8 cellular contexts compared by ENCODE assay signal in the genomic region with DNA sequence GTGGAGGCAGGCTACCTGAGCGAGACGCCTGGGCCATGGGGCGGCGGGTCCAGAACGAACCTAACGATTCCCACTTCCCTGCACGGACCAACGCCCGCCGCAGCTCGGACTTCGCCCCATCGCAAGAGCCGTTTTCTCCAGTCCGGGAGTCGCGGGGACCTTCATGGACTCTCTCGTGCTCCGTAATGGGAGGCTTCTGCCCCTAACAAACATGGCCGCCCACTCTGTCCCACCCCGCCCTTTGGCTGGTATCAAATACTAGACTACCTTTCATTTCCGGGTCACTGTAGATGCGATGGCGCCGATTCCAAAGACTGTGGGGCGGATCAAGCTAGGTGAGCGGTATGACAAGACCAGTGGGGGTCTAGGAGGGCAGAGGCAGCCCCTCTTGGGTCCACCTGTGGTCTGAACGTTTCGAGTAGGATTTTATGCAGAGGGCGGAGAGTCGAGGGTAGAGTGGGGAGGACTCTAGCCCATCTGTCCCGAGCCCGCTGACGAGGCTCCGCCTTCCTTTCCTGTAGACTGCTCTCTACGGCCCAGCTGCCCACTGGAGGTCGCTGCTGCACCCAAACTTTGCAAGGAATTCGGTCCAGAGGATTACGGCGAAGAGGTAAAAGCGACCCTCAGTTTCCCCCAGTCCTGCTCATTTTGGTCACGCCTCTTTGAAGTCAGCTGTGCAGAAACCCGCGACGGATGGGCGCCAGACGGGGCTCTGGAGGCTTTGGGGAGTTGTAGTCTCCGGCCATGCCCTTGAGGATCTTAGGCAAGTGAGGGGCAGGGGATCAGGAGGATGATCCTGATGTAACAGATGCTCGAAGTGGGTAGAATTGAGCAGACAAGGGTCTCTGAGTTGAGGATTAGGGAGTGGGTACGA. TPM values are rescaled to one million over a fixed set of nuclear protein-coding genes. Genes with fewer than 3 reads are reported as not detected.
DNase-seq lines count a peak whose midpoint lies in the region; ATAC-seq and TF ChIP-seq lines count a peak whose summit lies in the region.

A gene with protein sequence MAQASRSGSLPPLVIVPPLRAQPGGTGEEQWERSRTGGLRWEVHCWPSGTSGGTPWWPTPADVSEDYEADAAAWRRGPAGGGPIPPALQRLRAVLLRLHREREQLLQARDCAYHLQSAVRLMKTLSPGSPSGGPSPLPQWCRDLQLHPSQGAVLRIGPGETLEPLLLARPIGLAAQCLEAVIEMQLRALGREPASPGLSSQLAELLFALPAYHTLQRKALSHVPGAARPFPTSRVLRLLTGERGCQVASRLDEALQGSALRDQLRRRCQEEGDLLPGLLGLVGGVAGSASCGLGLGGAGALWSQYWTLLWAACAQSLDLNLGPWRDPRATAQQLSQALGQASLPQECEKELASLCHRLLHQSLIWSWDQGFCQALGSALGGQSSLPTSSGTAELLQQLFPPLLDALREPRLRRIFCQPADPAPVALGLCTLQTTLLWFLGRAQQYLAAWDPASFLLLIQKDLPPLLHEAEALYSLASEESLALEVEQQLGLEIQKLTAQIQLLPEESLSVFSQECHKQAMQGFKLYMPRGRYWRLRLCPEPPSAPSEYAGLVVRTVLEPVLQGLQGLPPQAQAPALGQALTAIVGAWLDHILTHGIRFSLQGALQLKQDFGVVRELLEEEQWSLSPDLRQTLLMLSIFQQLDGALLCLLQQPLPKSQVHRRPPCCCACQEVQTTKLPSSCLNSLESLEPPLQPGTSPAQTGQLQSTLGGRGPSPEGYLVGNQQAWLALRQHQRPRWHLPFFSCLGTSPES (minus strand): TSS at position 198 of the 874 bp plus-strand sequence. CDS start 161 bp downstream, at position 37.
A gene (plus strand): TSS at position 281 of the 874 bp plus-strand sequence. CDS start 15 bp downstream, at position 296.

- peaks cover 28 to 65% (median 47%) of the 10 kb centered on the region in 11 experiments; a peak in 21 of 22 replicates for H3K36me3 ChIP-seq in BLaER1 treated with 17β-estradiol and CSF1 and Interleukin-3, amounts not matched to agents 10 nM and 100 nM
- H3K36me3 ChIP-seq in left lung, result peaks cover 0 to 38% of the 10 kb centered on the region in 2 donors

- no peaks in the 10 kb centered on the region for H3K27me3 ChIP-seq in BLaER1 treated with 17β-estradiol and CSF1 and Interleukin-3, amounts not matched to agents 10 nM and 100 nM
- H3K27me3 ChIP-seq in left lung, result no peaks in the 10 kb centered on the region

- peak within 1 kb of the TSS; percentile 93 to 100 (median 97) for H3K4me2 ChIP-seq in BLaER1 treated with 17β-estradiol and CSF1 and Interleukin-3, amounts not matched to agents 10 nM and 100 nM

- H3K9ac ChIP-seq in BLaER1 treated with 17β-estradiol and CSF1 and Interleukin-3, amounts not matched to agents 10 nM and 100 nM, result peak within 1 kb of the TSS; percentile 81 to 94 (median 87)

- peak within 1 kb of the TSS; percentile 52 to 92 (median 87); a peak in 21 of 22 replicates for H3K27ac ChIP-seq in BLaER1 treated with 17β-estradiol and CSF1 and Interleukin-3, amounts not matched to agents 10 nM and 100 nM
- H3K27ac ChIP-seq in coronary artery, result peak within 1 kb of the TSS; percentile 86 to 96
- peak within 1 kb of the TSS; percentile 89 to 94 for H3K27ac ChIP-seq in left lung

- intact Hi-C loops in left lung (cut with DNase I), result loop anchor here in 1 of 2 donors (5.0 kb wide), 1 partner anchor 104 kb away; no protein-coding TSS in a partner anchor

- H3K4me1 ChIP-seq in BLaER1 treated with 17β-estradiol and CSF1 and Interleukin-3, amounts not matched to agents 10 nM and 100 nM, result peaks cover 31 to 47% (median 41%) of the 10 kb centered on the region in 10 experiments
- H3K4me1 ChIP-seq in left lung, result peaks cover 19 to 44% of the 10 kb centered on the region in 2 donors

- peak; percentile 77 for TF ChIP-seq CTCF in coronary artery (IDR thresholded peaks at IDR 0.05)
- TF ChIP-seq CTCF in left lung (IDR thresholded peaks at IDR 0.05), result peak; percentile 65 to 89

- ATAC-seq in HG03442 (IDR thresholded peaks at IDR 0.05; ENCODE audit: unreplicated experiment) (peak; percentile 84), left lung (peak; percentile 97)

- peaks cover 0 to 18% (median 9%) of the 10 kb centered on the region in 11 experiments; a peak in 13 of 22 replicates for H4K20me1 ChIP-seq in BLaER1 treated with 17β-estradiol and CSF1 and Interleukin-3, amounts not matched to agents 10 nM and 100 nM

- H3K4me3 ChIP-seq in BLaER1 treated with 17β-estradiol and CSF1 and Interleukin-3, amounts not matched to agents 10 nM and 100 nM, result peak within 1 kb of the TSS; percentile 73 to 94 (median 83)
- peak within 1 kb of the TSS; percentile 80 for H3K4me3 ChIP-seq in coronary artery
- H3K4me3 ChIP-seq in left lung, result peak within 1 kb of the TSS; percentile 84 to 96

- DNase-seq in GM19238 (ENCODE audit: insufficient read length, low spot score) (peak; percentile 87), NCI-H524 (lab: John Stamatoyannopoulos, UW) (peak; percentile 93 to 94), coronary artery (ENCODE audit: low spot score) (peak; percentile 97), left lung (peak; percentile 96 to 97)
- peak; percentile 95 for DNase-seq in activated CD4-positive, alpha-beta T cell treated with anti-CD3 and anti-CD28 coated beads for 48 hours
- DNase-seq in stimulated activated CD4-positive, alpha-beta T cell treated with anti-CD3 and anti-CD28 coated beads, Interleukin-2, amount 100 ng/mL, for 48 hours, result peak; percentile 82 to 89

- H3K9me3 ChIP-seq in BLaER1 treated with 17β-estradiol and CSF1 and Interleukin-3, amounts not matched to agents 10 nM and 100 nM (replicated peaks in 1 of 11), result no peaks in the 10 kb centered on the region
- H3K9me3 ChIP-seq in left lung, result no peaks in the 10 kb centered on the region

RNA-seq across cellular contexts. Expression of the first gene that starts in this region (rescaled TPM):
- total RNA-seq in left lung, result 10 to 100 TPM; 12.1 to 17.5 TPM

RNA-seq across cellular contexts. Expression of the second gene that starts in this region (rescaled TPM):
- 10 to 100 TPM; 22.1 to 27.0 TPM for total RNA-seq in left lung

Comparison
In these comparisons a context has a peak if more than half of its experiments do, and no peak if none do; other contexts are left out.
1. Peak in every context shown above with its lines: DNase-seq, ATAC-seq, H3K4me3 ChIP-seq and H3K27ac ChIP-seq.